8 cellular contexts compared by ENCODE assay signal in genomic region chr12:10392394-10392930, GRCh38. TPM values are rescaled to one million over a fixed set of nuclear protein-coding genes. Genes with fewer than 3 reads are reported as not detected.
DNase-seq lines count a peak whose midpoint lies in the region; ATAC-seq and TF ChIP-seq lines count a peak whose summit lies in the region.

No MANE protein-coding gene starts in this region.

- H3K27me3 ChIP-seq in body of pancreas: no peaks in the 10 kb centered on the region

- H3K27ac ChIP-seq in body of pancreas: no peak overlapping the region

- WGBS in body of pancreas, 2 donors: 53 to 75% methylated on average over 7 of the region's 7 CpGs

- no peak overlapping the region for H3K4me3 ChIP-seq in body of pancreas

- H3K36me3 ChIP-seq in body of pancreas (replicated peaks in 1 of 2; ENCODE audit: insufficient read depth in 1 of 2, low read depth in 2 of 2): no peaks in the 10 kb centered on the region

- no peak for TF ChIP-seq CTCF in body of pancreas (IDR thresholded peaks at IDR 0.05)

- H3K4me1 ChIP-seq in body of pancreas: no peaks in the 10 kb centered on the region

- intact Hi-C loops in body of pancreas (cut with DNase I): no loop called here

- DNase-seq in DMS53 (lab: John Stamatoyannopoulos, UW) (peak; percentile 53), DMS53 treated with DMSO at 0.1 percent for 48 hours (lab: John Stamatoyannopoulos, UW; ENCODE audit: unreplicated experiment) (no peak), NCI-H2029 (lab: John Stamatoyannopoulos, UW) (peak; percentile 79), body of pancreas (peak; percentile 27 to 73 (median 34)), myocyte (ENCODE audit: low read depth) (peak; percentile 98), NCI-H2171 (lab: John Stamatoyannopoulos, UW) (no peak), middle frontal gyrus (ENCODE audit: extremely low spot score, low spot score) (no peak)

- H3K9me3 ChIP-seq in body of pancreas: no peaks in the 10 kb centered on the region

- no peak for TF ChIP-seq POLR2A in body of pancreas (IDR thresholded peaks at IDR 0.05)

- ATAC-seq in HG02763 (IDR thresholded peaks at IDR 0.05; ENCODE audit: unreplicated experiment) (peak; percentile 57), body of pancreas (no peak)

RNA-seq across cellular contexts. Expression of gene KLRK1, which starts 2.6 kb away (rescaled TPM):
- total RNA-seq in body of pancreas (1 to 10 TPM in 1 of 2 donors, not detected in 1; 1.3 TPM), myocyte (0.21 TPM in 1 of 2 replicates, not detected in the other)
- polyA plus RNA-seq in myocyte (2012): 0.08 TPM

RNA-seq across cellular contexts. Expression of gene KLRC4, which starts 17.1 kb away (rescaled TPM):
- total RNA-seq in body of pancreas (not detected), myocyte (not detected in 2 replicates)
- not detected for polyA plus RNA-seq in myocyte (2012)

RNA-seq across cellular contexts. Expression of gene KLRC3, which starts 27.9 kb away (rescaled TPM):
- total RNA-seq in body of pancreas (not detected), myocyte (not detected in 2 replicates)
- polyA plus RNA-seq in myocyte (2012): not detected

RNA-seq across cellular contexts. Expression of gene KLRC2, which starts 43.3 kb away (rescaled TPM):
- under 1 TPM; 0.52 to 0.66 TPM for total RNA-seq in body of pancreas
- 0.40 TPM in 1 of 2 replicates, not detected in the other for total RNA-seq in myocyte
- not detected for polyA plus RNA-seq in myocyte (2012)

Comparison
In these comparisons a context has a peak if more than half of its experiments do, and no peak if none do; other contexts are left out.
1. DNase-seq: peak in DMS53 (single experiment), NCI-H2029 (single experiment), body of pancreas (4 of 4) and myocyte (single experiment); none in DMS53 treated with DMSO at 0.1 percent for 48 hours (single experiment), NCI-H2171 (single experiment) and middle frontal gyrus (single experiment).